8 cellular contexts compared by ENCODE assay signal in the genomic region with DNA sequence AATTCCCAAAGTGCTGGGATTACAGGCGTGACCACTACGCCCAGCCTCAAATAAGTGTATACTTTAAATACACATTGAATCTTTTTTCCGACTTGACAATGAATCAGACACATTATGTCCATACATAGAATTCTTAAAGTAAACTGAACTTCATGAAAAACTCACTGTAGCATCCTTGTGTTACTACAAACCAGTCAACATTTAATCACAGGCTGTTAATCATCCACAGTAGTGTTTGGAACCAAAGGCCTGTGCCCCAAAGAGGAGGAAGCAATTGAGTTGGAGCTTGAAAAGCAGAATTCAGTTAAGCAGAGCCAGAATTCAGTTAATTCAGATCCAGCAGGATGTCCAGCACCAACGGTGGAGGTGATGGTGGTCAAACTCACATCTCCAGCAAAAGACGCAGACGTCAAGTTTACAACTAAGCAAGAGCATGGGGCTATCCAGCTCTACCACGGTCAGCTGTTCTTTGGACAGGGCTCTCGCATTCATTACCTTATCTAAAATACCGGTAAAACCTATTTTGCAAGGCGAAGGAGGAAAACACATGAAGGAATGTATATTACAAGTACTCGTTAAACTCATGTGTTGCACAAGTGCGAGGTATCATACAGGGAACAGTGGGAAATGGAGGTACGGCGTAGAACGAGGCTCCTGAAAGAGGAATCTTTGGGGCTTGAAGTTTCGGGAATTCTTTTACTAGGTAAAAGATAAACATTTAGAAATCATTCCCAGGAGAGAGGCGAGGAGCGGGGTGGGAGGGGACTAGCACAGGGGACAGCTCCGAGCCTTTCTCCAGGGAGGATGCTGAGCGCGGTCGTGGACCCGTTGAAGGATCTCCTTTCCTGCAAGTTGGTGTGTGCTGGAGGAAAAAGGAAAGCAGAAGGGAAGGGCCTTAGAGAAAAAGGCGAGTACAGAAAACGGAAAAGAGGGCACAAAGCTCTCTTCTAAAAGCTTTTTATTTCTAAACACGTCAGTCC. TPM values are rescaled to one million over a fixed set of nuclear protein-coding genes. Genes with fewer than 3 reads are reported as not detected.
DNase-seq lines count a peak whose midpoint lies in the region; ATAC-seq and TF ChIP-seq lines count a peak whose summit lies in the region.

No MANE protein-coding gene starts in this region.

- intact Hi-C loops in HCT116 (cut with micrococcal nuclease): no loop called here

- peaks cover 32 to 41% (median 36%) of the 10 kb centered on the region in 10 experiments for H3K4me1 ChIP-seq in BLaER1 treated with 17β-estradiol and CSF1 and Interleukin-3, amounts not matched to agents 10 nM and 100 nM
- H3K4me1 ChIP-seq in HCT116 (ENCODE audit: control insufficient read depth in 1 of 2, insufficient read depth in 2 of 2, low read length in 2 of 2) (peaks cover 12 to 22% of the 10 kb centered on the region in 2 experiments), neuron (ENCODE audit: insufficient read depth, low read length) (peaks cover 22% of the 10 kb centered on the region)

- DNase-seq in HCT116 (ENCODE audit: low read depth, low spot score) (no peak), SW480 (ENCODE audit: low spot score) (peak; percentile 8), fibroblast of peridontal ligament (ENCODE audit: extremely low read depth) (peak; percentile 47), NCI-H1436 (lab: John Stamatoyannopoulos, UW) (no peak), NK-92 (lab: John Stamatoyannopoulos, UW; ENCODE audit: unreplicated experiment) (no peak)

- no peak for TF ChIP-seq POLR2A in HCT116 (IDR thresholded peaks at IDR 0.05; ENCODE audit: borderline replicate concordance, extremely low read depth, insufficient read depth, insufficient read length)

- H4K20me1 ChIP-seq in BLaER1 treated with 17β-estradiol and CSF1 and Interleukin-3, amounts not matched to agents 10 nM and 100 nM: peaks cover 7 to 72% (median 27%) of the 10 kb centered on the region in 11 experiments; a peak in 19 of 22 replicates
- H4K20me1 ChIP-seq in HCT116 (ENCODE audit: insufficient read depth): no peaks in the 10 kb centered on the region

- TF ChIP-seq CTCF in HCT116 (IDR thresholded peaks at IDR 0.05 in 2 of 3, conservative IDR thresholded peaks at IDR 0.05 in 1 of 3; ENCODE audit: borderline replicate concordance in 1 of 3, insufficient read depth in 1 of 3, low read depth in 2 of 3, low read length in 2 of 3): no peak

- H3K27me3 ChIP-seq in BLaER1 treated with 17β-estradiol and CSF1 and Interleukin-3, amounts not matched to agents 10 nM and 100 nM: no peaks in the 10 kb centered on the region
- H3K27me3 ChIP-seq in HCT116 (ENCODE audit: insufficient read depth, low read length): no peaks in the 10 kb centered on the region
- no peaks in the 10 kb centered on the region for H3K27me3 ChIP-seq in neuron (ENCODE audit: insufficient read depth, low read length)

- peaks cover 29 to 62% (median 46%) of the 10 kb centered on the region in 11 experiments for H3K36me3 ChIP-seq in BLaER1 treated with 17β-estradiol and CSF1 and Interleukin-3, amounts not matched to agents 10 nM and 100 nM
- H3K36me3 ChIP-seq in HCT116 (ENCODE audit: control insufficient read depth in 1 of 2, insufficient read depth in 2 of 2, low read length in 2 of 2) (peaks cover 0 to 4% of the 10 kb centered on the region in 2 experiments; a peak in 3 of 4 replicates), neuron (ENCODE audit: insufficient read depth, low read length) (peaks cover 40% of the 10 kb centered on the region)

- RAD21 ChIA-PET in HCT116 (lab: Charles Lee; ENCODE audit: low non-redundant PET in 1 of 2, low total read pairs in 2 of 2, uncharacterized antibody in 2 of 2, unreplicated experiment in 2 of 2): no interaction called here

- no TSS peak for BruUV-seq in HCT116 (replicated peaks; lab: Mats Ljungman, UMichigan)

- peak overlapping the region; percentile 73 to 94 (median 88) for H3K4me2 ChIP-seq in BLaER1 treated with 17β-estradiol and CSF1 and Interleukin-3, amounts not matched to agents 10 nM and 100 nM
- peak overlapping the region; percentile 99 for H3K4me2 ChIP-seq in HCT116 (ENCODE audit: low read length)

- peak overlapping the region; percentile 80 to 100 (median 96) for H3K4me3 ChIP-seq in BLaER1 treated with 17β-estradiol and CSF1 and Interleukin-3, amounts not matched to agents 10 nM and 100 nM
- peak overlapping the region; percentile 87 to 98 for H3K4me3 ChIP-seq in HCT116 (replicated peaks in 1 of 2; ENCODE audit: low read depth in 1 of 2, low read length in 2 of 2)
- peak overlapping the region; percentile 78 for H3K4me3 ChIP-seq in neuron (ENCODE audit: low read length)

- peak overlapping the region; percentile 94 to 100 (median 98) for H3K9ac ChIP-seq in BLaER1 treated with 17β-estradiol and CSF1 and Interleukin-3, amounts not matched to agents 10 nM and 100 nM
- H3K9ac ChIP-seq in HCT116 (ENCODE audit: low read length): peak overlapping the region; percentile 85

- TF ChIP-seq RAD21 in HCT116 (IDR thresholded peaks at IDR 0.05; ENCODE audit: low read depth): no peak

- H3K9me2 ChIP-seq in HCT116 (ENCODE audit: insufficient read depth): no peaks in the 10 kb centered on the region

- ATAC-seq in HCT116 (no peak), GM21529 (IDR thresholded peaks at IDR 0.05; ENCODE audit: unreplicated experiment) (no peak)

- H3K9me3 ChIP-seq in BLaER1 treated with 17β-estradiol and CSF1 and Interleukin-3, amounts not matched to agents 10 nM and 100 nM (replicated peaks in 1 of 11): no peaks in the 10 kb centered on the region
- no peaks in the 10 kb centered on the region for H3K9me3 ChIP-seq in HCT116 (ENCODE audit: control insufficient read depth in 1 of 2, insufficient read depth in 1 of 2, low read depth in 1 of 2, low read length in 2 of 2)
- no peaks in the 10 kb centered on the region for H3K9me3 ChIP-seq in neuron (ENCODE audit: low read length)

- no peak overlapping the region for H2AFZ ChIP-seq in HCT116 (ENCODE audit: low read depth, low read length, poor library complexity, severe bottlenecking)
- peak overlapping the region; percentile 85 for H2AFZ ChIP-seq in neuron (ENCODE audit: low read depth, low read length)

- POLR2A ChIA-PET in HCT116 (lab: Charles Lee): interaction anchor here (1.3 kb wide), 1 partner anchor 12 kb away, joined by 4 read pairs; no protein-coding TSS in a partner anchor

- H3K27ac ChIP-seq in BLaER1 treated with 17β-estradiol and CSF1 and Interleukin-3, amounts not matched to agents 10 nM and 100 nM: peak overlapping the region; percentile 96 to 100 (median 99); a peak in 20 of 22 replicates
- H3K27ac ChIP-seq in HCT116 (ENCODE audit: low read depth, low read length): peak overlapping the region; percentile 100; the same call in 1 of the 2 replicates

- CTCF ChIA-PET in HCT116 (lab: Charles Lee): no interaction called here

- peaks cover 68% of the 10 kb centered on the region for H3K79me2 ChIP-seq in HCT116 (ENCODE audit: insufficient read depth, low read length)

TF ChIP-seq in HCT116, 20 proteins besides CTCF, POLR2A, EP300 and RAD21:
- TF ChIP-seq YY1 (IDR thresholded peaks at IDR 0.05; ENCODE audit: extremely low read depth, insufficient replicate concordance, low read depth, low read length) (no peak), TCF7L2 (IDR thresholded peaks at IDR 0.05; ENCODE audit: borderline replicate concordance, extremely low read depth, insufficient read depth, insufficient read length) (no peak), CEBPB (IDR thresholded peaks at IDR 0.05; ENCODE audit: low read depth) (no peak), SP1 (IDR thresholded peaks at IDR 0.05; ENCODE audit: low read depth) (no peak), FOSL1 (IDR thresholded peaks at IDR 0.05; ENCODE audit: low read depth) (no peak), EZH2 (IDR thresholded peaks at IDR 0.05) (no peak)

RNA-seq across cellular contexts. Expression of gene SLC39A6, which starts 1.0 kb away (rescaled TPM):
- total RNA-seq in HCT116 (2021; ENCODE audit: unreplicated experiment): 70.5 TPM
- polyA plus RNA-seq in HCT116 (2012): 63.1 and 71.2 TPM in 2 replicates

RNA-seq across cellular contexts. Expression of gene ELP2, which starts 1.5 kb away (rescaled TPM):
- total RNA-seq in HCT116 (2021; ENCODE audit: unreplicated experiment): 109 TPM
- 72.6 and 75.2 TPM in 2 replicates for polyA plus RNA-seq in HCT116 (2012)

RNA-seq across cellular contexts. Expression of gene MOCOS, which starts 59.1 kb away (rescaled TPM):
- 12.1 TPM for total RNA-seq in HCT116 (2021; ENCODE audit: unreplicated experiment)
- polyA plus RNA-seq in HCT116 (2012): 11.6 and 12.3 TPM in 2 replicates

Comparison
In these comparisons a context has a peak if more than half of its experiments do, and no peak if none do; other contexts are left out.
1. DNase-seq: peak in SW480 (single experiment) and fibroblast of peridontal ligament (single experiment); none in HCT116 (single experiment), NCI-H1436 (single experiment) and NK-92 (single experiment).
2. Peak in every context shown above with its lines, with median percentiles within 50 percentile points of each other: H3K4me3 ChIP-seq.